In the genomic region with DNA sequence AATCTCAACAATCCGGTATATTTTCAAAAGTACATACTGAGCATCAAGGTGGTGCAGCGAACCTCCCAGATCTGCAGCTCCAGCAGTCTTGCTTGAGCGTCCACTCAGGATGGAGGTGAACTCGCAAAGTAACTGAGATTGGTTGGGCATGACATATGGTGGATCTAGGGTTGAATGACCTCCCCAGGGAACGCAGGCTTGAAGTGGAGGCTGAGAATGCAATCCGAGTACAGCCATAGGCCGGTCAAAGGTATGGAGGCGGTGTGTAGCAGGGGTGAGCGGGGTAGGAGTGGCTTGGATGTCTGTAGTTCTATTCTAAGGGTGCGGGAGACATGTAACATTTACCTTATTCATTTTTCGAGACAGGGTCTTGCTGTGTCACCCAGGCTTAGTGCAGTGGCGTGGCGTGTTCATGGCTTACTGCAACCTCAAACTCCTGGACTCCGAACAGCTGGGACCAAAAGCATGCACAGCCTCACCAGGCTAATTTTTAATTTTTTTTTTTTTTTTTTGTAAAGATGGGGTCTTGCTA, we compare ENCODE assay signal across 8 cellular contexts. TPM values are rescaled to one million over a fixed set of nuclear protein-coding genes. Genes with fewer than 3 reads are reported as not detected.
DNase-seq lines count a peak whose midpoint lies in the region; ATAC-seq and TF ChIP-seq lines count a peak whose summit lies in the region.

No MANE protein-coding gene starts in this region.

- peak; percentile 19 for ATAC-seq in GM18517 (IDR thresholded peaks at IDR 0.05; ENCODE audit: unreplicated experiment)
- peak; percentile 39 for ATAC-seq in HG03342 (IDR thresholded peaks at IDR 0.05; ENCODE audit: unreplicated experiment)
- peak; percentile 47 for ATAC-seq in sciatic nerve
- ATAC-seq in HG03045 (IDR thresholded peaks at IDR 0.05; ENCODE audit: unreplicated experiment) = no peak

- H3K36me3 ChIP-seq in BE2C (peaks cover 32% of the 10 kb centered on the region), iPS DF 6.9 (ENCODE audit: control insufficient read depth, insufficient read depth, low read length) (peaks cover 8% of the 10 kb centered on the region; the same call in 1 of the 2 replicates)

- H3K4me3 ChIP-seq in BE2C (ENCODE audit: low read depth, low read length) = peak overlapping the region; percentile 90
- H3K4me3 ChIP-seq in astrocyte of the spinal cord (ENCODE audit: low read depth, low read length) = peak overlapping the region; percentile 80
- H3K4me3 ChIP-seq in iPS DF 6.9 (ENCODE audit: low read length) = peak overlapping the region; percentile 42; the same call in 1 of the 2 replicates

- WGBS in iPS DF 6.9 (ENCODE audit: insufficient coverage, insufficient read length) = no CpG with 5 or more reads among the region's 14 CpGs

- intact Hi-C loops in sciatic nerve (cut with DNase I) = no loop called here

- DNase-seq in BE2C (peak; percentile 83), NCI-H526 treated with DMSO at 0.1 percent for 48 hours (lab: John Stamatoyannopoulos, UW) (peak; percentile 3), astrocyte of the spinal cord (ENCODE audit: low read depth, low spot score) (peak; percentile 68), iPS DF 6.9 (ENCODE audit: low read depth, low spot score) (no peak), sciatic nerve (ENCODE audit: low spot score) (no peak)

- no peaks in the 10 kb centered on the region for H3K9me3 ChIP-seq in BE2C
- no peaks in the 10 kb centered on the region for H3K9me3 ChIP-seq in iPS DF 6.9 (ENCODE audit: control insufficient read depth, insufficient read depth, low read length)

- H3K27ac ChIP-seq in iPS DF 6.9 (ENCODE audit: low read length) = no peak overlapping the region

- H3K27me3 ChIP-seq in BE2C = no peaks in the 10 kb centered on the region
- no peaks in the 10 kb centered on the region for H3K27me3 ChIP-seq in iPS DF 6.9 (ENCODE audit: control insufficient read depth, insufficient read depth, low read length)

- TF ChIP-seq CTCF in BE2C (IDR thresholded peaks at IDR 0.05; ENCODE audit: low read depth, low read length) = no peak
- TF ChIP-seq CTCF in astrocyte of the spinal cord (IDR thresholded peaks at IDR 0.05; ENCODE audit: low read depth, low read length) = no peak

- in situ Hi-C loops in astrocyte of the spinal cord (cut with HindIII; ENCODE audit: low sequenced_read_pairs) = no loop called here

- H3K4me1 ChIP-seq in BE2C (no peaks in the 10 kb centered on the region), iPS DF 6.9 (ENCODE audit: control insufficient read depth, insufficient read depth, low read length) (no peaks in the 10 kb centered on the region)

RNA-seq across cellular contexts. Expression of a gene that starts 0.6 kb away (rescaled TPM):
- polyA plus RNA-seq in BE2C (2012; ENCODE audit: insufficient read depth, insufficient read length, low read depth) = 169 TPM
- total RNA-seq in sciatic nerve = 43.8 TPM

RNA-seq across cellular contexts. Expression of a gene that starts 15.8 kb away (rescaled TPM):
- 173 TPM for polyA plus RNA-seq in BE2C (2012; ENCODE audit: insufficient read depth, insufficient read length, low read depth)
- 18.7 TPM for total RNA-seq in sciatic nerve

RNA-seq across cellular contexts. Expression of a gene that starts 16.6 kb away (rescaled TPM):
- polyA plus RNA-seq in BE2C (2012; ENCODE audit: insufficient read depth, insufficient read length, low read depth) = 87.6 TPM
- 26.2 TPM for total RNA-seq in sciatic nerve

RNA-seq across cellular contexts. Expression of a gene that starts 30.9 kb away (rescaled TPM):
- polyA plus RNA-seq in BE2C (2012; ENCODE audit: insufficient read depth, insufficient read length, low read depth) = 105 TPM
- total RNA-seq in sciatic nerve = 41.5 TPM

RNA-seq across cellular contexts. Expression of a gene that starts 31.6 kb away (rescaled TPM):
- 7.1 TPM for polyA plus RNA-seq in BE2C (2012; ENCODE audit: insufficient read depth, insufficient read length, low read depth)
- not detected for total RNA-seq in sciatic nerve

Comparison
In these comparisons a context has a peak if more than half of its experiments do, and no peak if none do; other contexts are left out.
1. DNase-seq: peak in BE2C (single experiment), NCI-H526 treated with DMSO at 0.1 percent for 48 hours (single experiment) and astrocyte of the spinal cord (single experiment); none in iPS DF 6.9 (single experiment) and sciatic nerve (single experiment).
2. Peak in every context shown above with its lines, with median percentiles within 50 percentile points of each other: H3K4me3 ChIP-seq.